In the genomic region with DNA sequence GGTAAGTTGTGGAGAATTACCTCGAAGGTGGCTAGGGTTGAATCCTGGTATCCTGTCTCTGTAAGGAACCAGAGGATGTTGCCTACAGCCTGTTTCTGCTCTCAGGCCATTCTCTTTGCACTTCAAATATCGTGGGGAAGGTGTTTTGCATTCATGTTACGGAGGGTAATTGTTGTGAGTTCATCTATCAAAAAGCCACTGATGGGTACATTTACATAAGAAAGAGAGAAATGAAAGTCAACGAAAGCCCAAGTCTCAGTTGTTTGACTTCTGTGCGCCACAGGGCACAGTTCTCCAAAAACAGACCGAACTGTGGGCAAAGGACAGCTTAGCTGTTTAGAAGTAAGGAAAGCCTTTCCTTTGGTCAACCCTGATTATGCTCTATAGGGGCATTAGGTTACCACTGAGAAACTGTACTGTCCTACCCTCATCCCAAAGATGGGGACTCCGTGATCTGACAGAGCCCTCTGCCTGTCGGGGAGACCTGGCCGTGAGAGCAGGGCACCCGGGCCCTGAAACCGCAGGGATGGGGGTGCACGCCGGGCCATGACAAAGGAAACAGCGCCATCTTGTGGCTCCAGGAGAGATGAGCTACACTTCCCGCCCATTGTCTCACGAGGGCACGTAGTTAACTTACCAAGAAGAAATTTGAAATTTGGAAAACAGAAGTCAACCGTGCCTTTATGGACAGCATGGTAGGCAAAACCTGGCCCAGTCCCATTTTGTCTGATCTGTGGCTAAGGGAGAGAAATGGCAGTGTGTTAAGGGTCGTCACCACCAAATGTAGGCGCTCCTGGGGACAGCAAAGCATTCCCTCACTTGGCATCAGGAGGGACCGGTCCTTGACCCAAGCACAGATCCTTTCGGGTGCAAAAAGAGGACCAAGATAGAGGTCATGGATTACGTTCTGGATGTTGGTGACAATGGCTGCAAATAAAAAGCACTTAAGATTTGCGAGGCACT, we compare ENCODE assay signal across 8 cellular contexts.
DNase-seq lines count a peak whose midpoint lies in the region; ATAC-seq and TF ChIP-seq lines count a peak whose summit lies in the region.

No MANE protein-coding gene starts in this region.

- no peaks in the 10 kb centered on the region for H3K9me3 ChIP-seq in adrenal gland (replicated peaks in 1 of 3)
- no peaks in the 10 kb centered on the region for H3K9me3 ChIP-seq in right cardiac atrium (ENCODE audit: control insufficient read depth, low read length)

- H3K27me3 ChIP-seq in adrenal gland = no peaks in the 10 kb centered on the region
- no peaks in the 10 kb centered on the region for H3K27me3 ChIP-seq in right cardiac atrium (ENCODE audit: control insufficient read depth, insufficient read depth)

- DNase-seq in Daoy (ENCODE audit: low read depth) (peak; percentile 70), Kasumi-1 (lab: John Stamatoyannopoulos, UW) (peak; percentile 61 to 71), T follicular helper cell (ENCODE audit: low read depth) (peak; percentile 40), adrenal gland (peak; percentile 47 to 78 (median 66)), right cardiac atrium (peak; percentile 46 to 76 (median 73)), renal cortical epithelial cell (ENCODE audit: low read depth) (peak; percentile 22), cortex of kidney (lab: John Stamatoyannopoulos, UW) (no peak)

- H3K27ac ChIP-seq in adrenal gland (no peak overlapping the region), right cardiac atrium (ENCODE audit: low read length) (no peak overlapping the region)

- no peaks in the 10 kb centered on the region for H3K36me3 ChIP-seq in adrenal gland (replicated peaks in 1 of 2)

- ATAC-seq in GM21737 (IDR thresholded peaks at IDR 0.05; ENCODE audit: unreplicated experiment) (peak; percentile 73), right cardiac atrium (peak; percentile 75 to 82)

- 30 to 43% (median 35%) methylated on average over 18 to 24 of the region's 24 CpGs for WGBS in adrenal gland, 4 donors
- 29% methylated on average over 24 of the region's 24 CpGs for WGBS in right cardiac atrium

- H3K4me3 ChIP-seq in adrenal gland = no peak overlapping the region
- no peak overlapping the region for H3K4me3 ChIP-seq in right cardiac atrium (ENCODE audit: low read length)

- peak; percentile 55 to 82 (median 73) for TF ChIP-seq CTCF in adrenal gland (IDR thresholded peaks at IDR 0.05)

- H3K4me1 ChIP-seq in adrenal gland (replicated peaks in 1 of 2) (peaks cover 0 to 7% of the 10 kb centered on the region in 2 donors), right cardiac atrium (ENCODE audit: control insufficient read depth, insufficient read depth, low read length) (no peaks in the 10 kb centered on the region)

- intact Hi-C loops in adrenal gland (cut with DNase I) (no loop called here), right cardiac atrium (cut with DNase I) (loop anchor here in 1 of 4 donors (10.0 kb wide), 1 partner anchor 862 kb away; the partner anchor contains the start of gene MAF)

- no peak for TF ChIP-seq POLR2A in adrenal gland (IDR thresholded peaks at IDR 0.05)
